ENCODE assay signal across 9 cellular contexts in the genomic region with DNA sequence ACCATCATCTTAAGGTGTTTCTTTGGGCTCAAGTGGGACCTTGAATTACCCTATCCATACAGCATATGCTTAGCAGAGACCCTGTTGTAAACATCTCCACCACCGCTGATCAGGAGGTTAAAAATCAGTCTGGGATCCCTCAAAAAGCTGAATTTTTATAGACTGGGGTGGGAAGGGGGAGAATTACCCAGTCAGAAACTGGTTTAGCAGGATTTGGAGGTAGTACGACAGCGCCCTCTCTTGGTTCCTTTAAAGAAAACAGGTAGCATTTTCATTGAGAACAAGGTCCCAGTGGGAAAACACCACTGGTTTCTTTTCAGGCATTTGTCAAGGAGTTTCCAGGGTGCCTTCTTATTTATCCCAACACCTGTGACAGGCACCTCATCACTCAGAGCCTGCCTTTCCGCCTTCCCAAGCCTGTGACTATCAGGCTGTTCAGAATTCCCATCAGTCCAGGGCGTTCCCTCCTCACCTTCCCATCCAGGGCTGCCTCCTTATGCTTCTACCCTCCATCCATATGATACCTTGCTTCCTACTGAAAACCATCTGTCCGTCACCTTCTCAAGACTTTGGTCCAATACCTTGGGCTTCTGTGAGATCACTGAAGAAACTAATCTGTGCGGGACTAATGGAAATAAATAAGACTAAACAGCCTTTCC.
DNase-seq lines count a peak whose midpoint lies in the region; ATAC-seq, FAIRE-seq and TF ChIP-seq lines count a peak whose summit lies in the region.
"Had no signal": no experiment of that assay in that cellular context is flagged by ENCODE, and none has a peak within 500 bp of the region (broad histone marks: within the 10 kb centered on the region; RNA-seq: fewer than 3 reads in every experiment).

No MANE protein-coding gene starts in this region.

- ATAC-seq in esophagus mucosa = peak; percentile 62

- no peaks in the 10 kb centered on the region for H3K27me3 ChIP-seq in H7 (ENCODE audit: control insufficient read depth, insufficient read depth, low read length)
- H3K27me3 ChIP-seq: sigmoid colon had no signal

- no peak for TF ChIP-seq POLR2A in GM12892 (IDR thresholded peaks at IDR 0.05; ENCODE audit: low read depth, low read length)

- H3K36me3 ChIP-seq in H7 (replicated peaks; ENCODE audit: control insufficient read depth, insufficient read depth, low read length) = no peaks in the 10 kb centered on the region
- H3K36me3 ChIP-seq: sigmoid colon had no signal

- no peak overlapping the region for H3K4me3 ChIP-seq in H7 (ENCODE audit: insufficient read depth, low read depth, low read length)
- H3K4me3 ChIP-seq: sigmoid colon had no signal

- DNase-seq in H7 (peak; percentile 65), NCI-H82 treated with DMSO at 0.1 percent for 48 hours (lab: John Stamatoyannopoulos, UW; ENCODE audit: unreplicated experiment) (peak; percentile 0), renal cortical epithelial cell (ENCODE audit: low read depth) (peak; percentile 18), GM12892 (ENCODE audit: insufficient read length) (no peak), middle frontal gyrus (ENCODE audit: extremely low spot score, low spot score) (no peak)
- DNase-seq in activated CD4-positive, CD25-positive, alpha-beta regulatory T cell treated with anti-CD3 and anti-CD28 coated beads, Interleukin-2, amount 50 U/mL, for 72 hours = no peak
- DNase-seq in activated naive CD4-positive, alpha-beta T cell treated with anti-CD3 and anti-CD28 coated beads, Interleukin-2, amount 50 U/mL, for 16 hours = no peak
- DNase-seq: sigmoid colon had no signal

- FAIRE-seq in GM12892 (lab: Jason Lieb, UNC) = no peak

Comparison
In these comparisons a context has a peak if more than half of its experiments do, and no peak if none do; other contexts are left out.
1. DNase-seq: peak in H7 (single experiment), NCI-H82 treated with DMSO at 0.1 percent for 48 hours (single experiment) and renal cortical epithelial cell (single experiment); none in activated CD4-positive, CD25-positive, alpha-beta regulatory T cell treated with anti-CD3 and anti-CD28 coated beads, Interleukin-2, amount 50 U/mL, for 72 hours (single experiment), activated naive CD4-positive, alpha-beta T cell treated with anti-CD3 and anti-CD28 coated beads, Interleukin-2, amount 50 U/mL, for 16 hours (single experiment), GM12892 (single experiment) and middle frontal gyrus (single experiment).